Comparison of ENCODE assay signal across 19 cellular contexts in genomic region chr4:23660865-23661264, GRCh38.
DNase-seq lines count a peak whose midpoint lies in the region; ATAC-seq and TF ChIP-seq lines count a peak whose summit lies in the region.
"Had no signal": no experiment of that assay in that cellular context is flagged by ENCODE, and none has a peak within 500 bp of the region (broad histone marks: within the 10 kb centered on the region; RNA-seq: fewer than 3 reads in every experiment).

No MANE protein-coding gene starts in this region.

- H3K79me2 ChIP-seq in PC-3 (ENCODE audit: low read length), result no peaks in the 10 kb centered on the region

- H3K4me1 ChIP-seq in PC-3 (ENCODE audit: insufficient read depth, low read length) (no peaks in the 10 kb centered on the region), vagina (no peaks in the 10 kb centered on the region)

- no peak overlapping the region for H3K4me2 ChIP-seq in PC-3 (ENCODE audit: low read length)

- H3F3A ChIP-seq in PC-3 (ENCODE audit: low read length, unreplicated experiment), result no peaks in the 10 kb centered on the region

- intact Hi-C loops in PC-3 (cut with micrococcal nuclease), result no loop called here
- intact Hi-C loops in vagina (cut with DNase I), result no loop called here

- no peaks in the 10 kb centered on the region for H3K9me2 ChIP-seq in PC-3 (replicated peaks; ENCODE audit: low read length)

- H3K36me3 ChIP-seq in PC-3 (ENCODE audit: low read depth, low read length) (no peaks in the 10 kb centered on the region), vagina (no peaks in the 10 kb centered on the region)

- no peak overlapping the region for H2AFZ ChIP-seq in PC-3 (ENCODE audit: low read length)

- H3K4me3 ChIP-seq in PC-3 (ENCODE audit: low read length), result no peak overlapping the region
- no peak overlapping the region for H3K4me3 ChIP-seq in epithelial cell of proximal tubule (ENCODE audit: low read depth, low read length)
- H3K4me3 ChIP-seq in vagina, result no peak overlapping the region

- no peaks in the 10 kb centered on the region for H4K20me1 ChIP-seq in PC-3 (ENCODE audit: low read length)

- CTCF ChIA-PET in PC-3 (lab: Charles Lee), result no interaction called here

- no peaks in the 10 kb centered on the region for H3K27me3 ChIP-seq in PC-3 (ENCODE audit: low read length)
- H3K27me3 ChIP-seq in vagina, result no peaks in the 10 kb centered on the region

- H3K9me3 ChIP-seq in PC-3 (ENCODE audit: low read length) (no peaks in the 10 kb centered on the region), vagina (no peaks in the 10 kb centered on the region)

- ATAC-seq in PC-3, result no peak

- H3K9ac ChIP-seq in PC-3 (ENCODE audit: low read length), result no peak overlapping the region

- no TSS peak for BruUV-seq in PC-3 (replicated peaks; lab: Mats Ljungman, UMichigan)

- H3K27ac ChIP-seq in C4-2B (no peak overlapping the region), PC-3 (ENCODE audit: low read length) (no peak overlapping the region), vagina (no peak overlapping the region)

- POLR2A ChIA-PET in PC-3 (lab: Charles Lee; ENCODE audit: unreplicated experiment), result no interaction called here

- TF ChIP-seq POLR2A in vagina (IDR thresholded peaks at IDR 0.05), result no peak

- TF ChIP-seq CTCF in C4-2B (conservative IDR thresholded peaks at IDR 0.05), result peak; percentile 34
- TF ChIP-seq CTCF in PC-3 (conservative IDR thresholded peaks at IDR 0.05; ENCODE audit: low read depth, low read length), result 0 out of 2 replicates have a peak, but pooled peaks have one; percentile 16
- peak; percentile 11 for TF ChIP-seq CTCF in epithelial cell of proximal tubule (conservative IDR thresholded peaks at IDR 0.05; ENCODE audit: low read depth, low read length)
- TF ChIP-seq CTCF in vagina (IDR thresholded peaks at IDR 0.05), result no peak

- DNase-seq in HT1080 (ENCODE audit: low read depth) (peak; percentile 10), PC-3 (no peak), epithelial cell of proximal tubule (ENCODE audit: low read depth) (no peak), T-helper 9 cell (no peak), T-helper 1 cell (no peak), vagina (ENCODE audit: extremely low spot score in 2 of 2) (no peak)
- DNase-seq: Calu3; CD4-positive, alpha-beta T cell; DMS79 treated with DMSO at 0.1 percent for 48 hours; H9; NCI-H1048; NCI-H1436; NCI-H2081; NCI-H2171 treated with DMSO at 0.1 percent for 48 hours; NCI-H446; NCI-H526 treated with DMSO at 0.1 percent for 48 hours; OCI-M1; T-helper 2 cell had no signal

Comparison
In these comparisons a context has a peak if more than half of its experiments do, and no peak if none do; other contexts are left out.
1. CTCF ChIP-seq: peak in C4-2B (single experiment), PC-3 (single experiment) and epithelial cell of proximal tubule (single experiment); none in vagina (0 of 3).